ENCODE assay signal across 32 cellular contexts in genomic region chr3:9582332-9582731, GRCh38. TPM values are rescaled to one million over a fixed set of nuclear protein-coding genes. Genes with fewer than 3 reads are reported as not detected.
"Had no signal": no experiment of that assay in that cellular context is flagged by ENCODE, and none has a peak within 500 bp of the region (broad histone marks: within the 10 kb centered on the region; RNA-seq: fewer than 3 reads in every experiment).

No MANE protein-coding gene starts in this region.

- H3K4me1 ChIP-seq: gastrocnemius medialis, right lobe of liver, uterus had no signal

- H3K27me3 ChIP-seq: brain microvascular endothelial cell, gastrocnemius medialis, right lobe of liver, uterus had no signal

- H3K27ac Mint-ChIP-seq: activated CD4-positive, alpha-beta memory T cell treated with anti-CD3 and anti-CD28 coated beads, Interleukin-2, amount 10 ng/mL, durations not matched to agents 7 days and 5 days; activated CD4-positive, alpha-beta T cell treated with anti-CD3 and anti-CD28 coated beads, Interleukin-2, amount 10 ng/mL, durations not matched to agents 24 days and 14 days; activated T-cell treated with anti-CD3 and anti-CD28 coated beads, Interleukin-2, amount 50 U/mL, for 24 hours; nephron; progenitor cell of endocrine pancreas; stimulated activated naive CD8-positive, alpha-beta T cell treated with anti-CD3 and anti-CD28 coated beads, Interleukin-15, Interleukin-2, amounts not matched to agents 100 ng/mL and 50 ng/mL, for 24 hours; T-helper 1 cell treated with Interleukin-12 subunit alpha and Interleukin-12 subunit beta and Interleukin-4 antibody, amounts not matched to agents 30 μg/mL and 1 μg/mL, for 36 hours; type B pancreatic cell had no signal

- ATAC-seq: activated CD4-positive, CD25-positive, alpha-beta regulatory T cell treated with anti-CD3 and anti-CD28 coated beads, Interleukin-2, amount 50 U/mL, for 24 hours; gastrocnemius medialis; left ventricle myocardium superior; right lobe of liver had no signal

- H3K4me3 ChIP-seq: gastrocnemius medialis, right lobe of liver, uterus had no signal

- H3K4me1 Mint-ChIP-seq: activated CD4-positive, alpha-beta memory T cell treated with anti-CD3 and anti-CD28 coated beads, Interleukin-2, amount 10 ng/mL, durations not matched to agents 7 days and 5 days; activated CD4-positive, alpha-beta T cell treated with anti-CD3 and anti-CD28 coated beads, Interleukin-2, amount 10 ng/mL, durations not matched to agents 24 days and 14 days; nephron had no signal

- H3K4me3 Mint-ChIP-seq: activated CD4-positive, alpha-beta memory T cell treated with anti-CD3 and anti-CD28 coated beads, Interleukin-2, amount 10 ng/mL, durations not matched to agents 7 days and 5 days; activated CD4-positive, alpha-beta T cell treated with anti-CD3 and anti-CD28 coated beads, Interleukin-2, amount 10 ng/mL, durations not matched to agents 24 days and 14 days; activated T-cell treated with anti-CD3 and anti-CD28 coated beads, Interleukin-2, amount 50 U/mL, for 24 hours; nephron; stimulated activated naive CD8-positive, alpha-beta T cell treated with anti-CD3 and anti-CD28 coated beads, Interleukin-15, Interleukin-2, amounts not matched to agents 100 ng/mL and 50 ng/mL, for 24 hours; T-helper 1 cell treated with Interleukin-12 subunit alpha and Interleukin-12 subunit beta and Interleukin-4 antibody, amounts not matched to agents 30 μg/mL and 1 μg/mL, for 36 hours; type B pancreatic cell had no signal

- DNase-seq: activated CD4-positive, alpha-beta memory T cell treated with anti-CD3 and anti-CD28 coated beads, Interleukin-2, amount 10 ng/mL, durations not matched to agents 7 days and 5 days; activated CD4-positive, alpha-beta T cell treated with anti-CD3 and anti-CD28 coated beads, Interleukin-2, amount 10 ng/mL, durations not matched to agents 24 days and 14 days; activated CD8-positive, alpha-beta memory T cell treated with anti-CD3 and anti-CD28 coated beads, Interleukin-2, amount 50 U/mL, for 48 hours; activated gamma-delta T cell treated with Interleukin-2 at 50 U/mL for 16 hours; activated naive CD4-positive, alpha-beta T cell treated with anti-CD3 and anti-CD28 coated beads, Interleukin-2, amount 50 U/mL, for 16 hours; activated T-cell treated with anti-CD3 and anti-CD28 coated beads, Interleukin-2, amount 50 U/mL, for 24 hours; amniotic stem cell; brain microvascular endothelial cell; cortex of kidney; gastrocnemius medialis; glutamatergic neuron; left ventricle myocardium superior; right lobe of liver; stimulated activated CD4-positive, alpha-beta T cell treated with anti-CD3 and anti-CD28 coated beads, Interleukin-4, amount 100 ng/mL, for 1 hour; substantia nigra; SW 1271; T-helper 9 cell; uterus had no signal

- H3K9me3 Mint-ChIP-seq: activated CD4-positive, alpha-beta T cell treated with anti-CD3 and anti-CD28 coated beads, Interleukin-2, amount 10 ng/mL, durations not matched to agents 24 days and 14 days; stimulated activated naive CD8-positive, alpha-beta T cell treated with anti-CD3 and anti-CD28 coated beads, Interleukin-15, Interleukin-2, amounts not matched to agents 100 ng/mL and 50 ng/mL, for 24 hours; type B pancreatic cell had no signal

- H3K27me3 Mint-ChIP-seq: activated CD4-positive, alpha-beta T cell treated with anti-CD3 and anti-CD28 coated beads, Interleukin-2, amount 10 ng/mL, durations not matched to agents 24 days and 14 days; activated T-cell treated with anti-CD3 and anti-CD28 coated beads, Interleukin-2, amount 50 U/mL, for 24 hours; progenitor cell of endocrine pancreas; stimulated activated naive CD8-positive, alpha-beta T cell treated with anti-CD3 and anti-CD28 coated beads, Interleukin-15, Interleukin-2, amounts not matched to agents 100 ng/mL and 50 ng/mL, for 24 hours had no signal

- H3K9me3 ChIP-seq: gastrocnemius medialis, neutrophil, right lobe of liver, uterus had no signal

- H3K27ac ChIP-seq: brain microvascular endothelial cell, epithelial cell of prostate, gastrocnemius medialis, neutrophil, right lobe of liver, uterus, VCaP had no signal

- H3K36me3 ChIP-seq: brain microvascular endothelial cell, gastrocnemius medialis, neutrophil, right lobe of liver, uterus had no signal

RNA-seq across cellular contexts. Expression of gene LHFPL4, which starts 28.7 kb away (rescaled TPM):
- total RNA-seq: activated CD4-positive, alpha-beta T cell treated with anti-CD3 and anti-CD28 coated beads, Interleukin-2, amount 10 ng/mL, durations not matched to agents 24 days and 14 days; cardiac septum; chondrocyte; gastrocnemius medialis; left ventricle myocardium superior; mucosa of gallbladder; osteocyte; skeletal muscle tissue had no signal
